9 cellular contexts compared by ENCODE assay signal in genomic region chr22:21754523-21755128, GRCh38. TPM values are rescaled to one million over a fixed set of nuclear protein-coding genes. Genes with fewer than 3 reads are reported as not detected.
DNase-seq lines count a peak whose midpoint lies in the region; ATAC-seq and TF ChIP-seq lines count a peak whose summit lies in the region.
"Had no signal": no experiment of that assay in that cellular context is flagged by ENCODE, and none has a peak within 500 bp of the region (broad histone marks: within the 10 kb centered on the region; RNA-seq: fewer than 3 reads in every experiment).

No MANE protein-coding gene starts in this region.

- peaks cover 8% of the 10 kb centered on the region for H3K27me3 Mint-ChIP-seq in neural progenitor cell (ENCODE audit: insufficient read depth, low read depth)

- H3K4me3 ChIP-seq in DOHH2 (ENCODE audit: low read length) = no peak overlapping the region
- peak overlapping the region; percentile 20 for H3K4me3 ChIP-seq in OCI-LY1 (ENCODE audit: low read depth, low read length, poor library complexity, severe bottlenecking)
- H3K4me3 ChIP-seq in fibroblast of mammary gland (ENCODE audit: control insufficient read depth, low read depth, low read length) = no peak overlapping the region
- H3K4me3 ChIP-seq in neural progenitor cell = no peak overlapping the region
- H3K4me3 ChIP-seq in MG63 = no peak overlapping the region

- no peaks in the 10 kb centered on the region for H3K9me3 Mint-ChIP-seq in neural progenitor cell

- H3K9me2 ChIP-seq in DOHH2 (replicated peaks; ENCODE audit: control insufficient read depth, low read length) = no peaks in the 10 kb centered on the region
- H3K9me2 ChIP-seq in OCI-LY1 (ENCODE audit: low read depth, low read length) = no peaks in the 10 kb centered on the region

- H3K4me2 ChIP-seq in DOHH2 (ENCODE audit: low read length) = peak overlapping the region; percentile 35
- H3K4me2 ChIP-seq in OCI-LY1 (ENCODE audit: low read length) = peak overlapping the region; percentile 47
- H3K4me2 ChIP-seq in neural progenitor cell = peak overlapping the region; percentile 44

- H3K36me3 Mint-ChIP-seq in neural progenitor cell = peaks cover 6% of the 10 kb centered on the region

- H3K79me2 ChIP-seq in DOHH2 (ENCODE audit: control insufficient read depth, low read length) (no peaks in the 10 kb centered on the region), OCI-LY1 (ENCODE audit: insufficient read depth, low read length) (no peaks in the 10 kb centered on the region), neural progenitor cell (ENCODE audit: low read depth) (no peaks in the 10 kb centered on the region)

- peaks cover 32% of the 10 kb centered on the region for H3K4me1 Mint-ChIP-seq in neural progenitor cell

- peaks cover 3% of the 10 kb centered on the region for H3F3A ChIP-seq in DOHH2 (ENCODE audit: control insufficient read depth, insufficient read depth)
- no peaks in the 10 kb centered on the region for H3F3A ChIP-seq in OCI-LY1 (ENCODE audit: insufficient read depth, low read length)
- H3F3A ChIP-seq in neural progenitor cell (ENCODE audit: low read depth) = peaks cover 13% of the 10 kb centered on the region

- H3K27ac Mint-ChIP-seq in neural progenitor cell = peak overlapping the region; percentile 94

- no peak for TF ChIP-seq CTCF in DOHH2 (IDR thresholded peaks at IDR 0.05; ENCODE audit: low read depth, low read length, poor library complexity, severe bottlenecking)
- no peak for TF ChIP-seq CTCF in OCI-LY1 (IDR thresholded peaks at IDR 0.05; ENCODE audit: low read length)
- no peak for TF ChIP-seq CTCF in fibroblast of mammary gland (conservative IDR thresholded peaks at IDR 0.05; ENCODE audit: control insufficient read depth, insufficient read depth, low read depth, low read length)
- no peak for TF ChIP-seq CTCF in neural progenitor cell (IDR thresholded peaks at IDR 0.05)

- peaks cover 10% of the 10 kb centered on the region for H3K4me1 ChIP-seq in DOHH2 (ENCODE audit: control insufficient read depth, low read length)
- H3K4me1 ChIP-seq in OCI-LY1 (ENCODE audit: insufficient read depth, low read length, severe bottlenecking) = peaks cover 33% of the 10 kb centered on the region
- H3K4me1 ChIP-seq in neural progenitor cell = peaks cover 16% of the 10 kb centered on the region

- no peaks in the 10 kb centered on the region for H4K20me1 ChIP-seq in DOHH2 (ENCODE audit: control insufficient read depth, insufficient read depth, low read depth, low read length)
- no peaks in the 10 kb centered on the region for H4K20me1 ChIP-seq in OCI-LY1 (ENCODE audit: insufficient read depth, low read length)
- peaks cover 15% of the 10 kb centered on the region for H4K20me1 ChIP-seq in neural progenitor cell (ENCODE audit: low read depth)

- no peak for ATAC-seq in HG02571 (IDR thresholded peaks at IDR 0.05; ENCODE audit: unreplicated experiment)

- peak overlapping the region; percentile 28; the same call in 1 of the 2 replicates for H3K9ac ChIP-seq in OCI-LY1 (ENCODE audit: low read length)
- H3K9ac ChIP-seq in neural progenitor cell = no peak overlapping the region

- H3K4me3 Mint-ChIP-seq in neural progenitor cell = peak overlapping the region; percentile 42

- H3K27me3 ChIP-seq in DOHH2 (ENCODE audit: control insufficient read depth, low read length) (no peaks in the 10 kb centered on the region), OCI-LY1 (ENCODE audit: insufficient read depth, low read length) (no peaks in the 10 kb centered on the region), neural progenitor cell (no peaks in the 10 kb centered on the region), MG63 (no peaks in the 10 kb centered on the region)

- H3K9me3 ChIP-seq in DOHH2 (ENCODE audit: control insufficient read depth, insufficient read depth, low read length) (no peaks in the 10 kb centered on the region), OCI-LY1 (ENCODE audit: low read length) (no peaks in the 10 kb centered on the region), neural progenitor cell (ENCODE audit: low read depth) (no peaks in the 10 kb centered on the region), MG63 (no peaks in the 10 kb centered on the region)

- no peak overlapping the region for H2AFZ ChIP-seq in OCI-LY1 (ENCODE audit: low read length)
- no peak overlapping the region for H2AFZ ChIP-seq in neural progenitor cell (replicated peaks)

- H3K36me3 ChIP-seq in DOHH2 (ENCODE audit: control insufficient read depth, low read length) (no peaks in the 10 kb centered on the region), OCI-LY1 (ENCODE audit: insufficient read depth, low read length) (0 out of 2 replicates have a peak, but pooled peaks cover 6% of the 10 kb centered on the region), neural progenitor cell (no peaks in the 10 kb centered on the region), MG63 (peaks cover 12% of the 10 kb centered on the region)

- peak; percentile 33 for DNase-seq in fibroblast of mammary gland (ENCODE audit: low read depth)
- DNase-seq in neural progenitor cell (ENCODE audit: low spot score) = no peak
- no peak for DNase-seq in kidney tubule cell (ENCODE audit: low spot score)
- no peak for DNase-seq in activated naive CD4-positive, alpha-beta T cell treated with Interleukin-2 at 50 U/mL for 16 hours
- no peak for DNase-seq in MG63
- DNase-seq: stimulated activated CD4-positive, alpha-beta T cell treated with anti-CD3 and anti-CD28 coated beads, Interleukin-4, amount 100 ng/mL, for 4 hours had no signal

- H3K27ac ChIP-seq in DOHH2 (ENCODE audit: low read depth, low read length) = no peak overlapping the region
- H3K27ac ChIP-seq in OCI-LY1 (ENCODE audit: low read depth, low read length, poor library complexity, severe bottlenecking) = peak overlapping the region; percentile 74
- H3K27ac ChIP-seq in neural progenitor cell = peak overlapping the region; percentile 87

RNA-seq across cellular contexts. Expression of gene YPEL1, which starts 19.0 kb away (rescaled TPM):
- 32.2 and 39.1 TPM in 2 replicates for total RNA-seq in neural progenitor cell (ENCODE audit: low replicate concordance)
- 0.07 TPM in 1 of 2 replicates, not detected in the other for total RNA-seq in MG63 (2014; rRNA removed; shearing (Covaris generic); ENCODE audit: low replicate concordance)

Comparison
In these comparisons a context has a peak if more than half of its experiments do, and no peak if none do; other contexts are left out.
1. RNA of gene YPEL1, which starts 19.0 kb away (total RNA-seq): 32.2 to 39.1 TPM in neural progenitor cell; 0.07 TPM in MG63; every median in the first group is over 10 times any median in the second.
2. Peak in every context shown above with its lines, with median percentiles within 50 percentile points of each other: H3K4me2 ChIP-seq.